ENCODE assay signal across 10 cellular contexts in the genomic region with DNA sequence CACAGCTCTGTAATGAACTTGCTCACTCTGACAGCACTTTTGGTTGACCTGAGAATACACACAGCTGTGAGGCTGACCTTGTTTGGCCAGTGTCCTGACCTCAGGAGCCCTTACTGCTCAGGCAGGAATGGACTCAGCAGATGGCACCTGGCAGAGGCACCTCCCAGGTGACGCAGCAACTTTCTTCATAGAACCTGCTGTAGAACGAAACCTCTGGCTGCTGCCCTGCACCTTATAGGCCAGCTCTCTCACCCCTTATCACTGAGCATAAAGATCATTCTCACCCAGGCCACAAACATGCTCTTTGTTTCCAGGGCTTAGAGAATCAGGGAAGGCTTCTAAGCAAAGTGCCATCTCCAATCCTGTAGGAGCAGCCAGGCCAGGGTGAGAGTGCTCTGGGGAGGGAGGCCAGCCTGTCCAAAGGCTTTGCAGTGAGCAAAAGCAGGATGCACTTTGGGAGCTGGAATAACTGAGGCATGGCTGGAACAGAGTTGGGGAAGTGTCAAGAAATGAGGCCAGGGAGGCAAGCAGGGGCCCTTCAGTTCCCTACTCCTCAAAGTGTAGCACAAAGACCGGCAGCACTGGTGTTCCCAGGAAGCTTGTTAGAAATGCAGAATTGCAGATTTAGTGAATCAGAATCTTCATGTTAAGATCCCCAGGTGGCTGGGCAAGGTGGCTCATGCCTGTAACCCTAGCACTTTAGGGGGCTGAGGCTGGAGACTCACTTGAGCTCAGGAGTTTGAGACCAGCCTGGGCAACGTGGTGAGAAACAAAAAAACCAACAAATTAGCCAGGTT. TPM values are rescaled to one million over a fixed set of nuclear protein-coding genes. Genes with fewer than 3 reads are reported as not detected.
A peak's percentile ranks its signal among the peaks of the same experiment; 100 is the strongest.
DNase-seq lines count a peak whose midpoint lies in the region; ATAC-seq and TF ChIP-seq lines count a peak whose summit lies in the region.
"Had no signal": no experiment of that assay in that cellular context is flagged by ENCODE, and none has a peak within 500 bp of the region (broad histone marks: within the 10 kb centered on the region; RNA-seq: fewer than 3 reads in every experiment).

No MANE protein-coding gene starts in this region.

- H3K27me3 ChIP-seq in left ventricle myocardium inferior (ENCODE audit: low read depth) (no peaks in the 10 kb centered on the region), psoas muscle (ENCODE audit: insufficient read depth in 3 of 3, low read length in 2 of 3) (no peaks in the 10 kb centered on the region)
- H3K27me3 ChIP-seq in CD4-positive, alpha-beta memory T cell (ENCODE audit: insufficient read depth, low read length), result no peaks in the 10 kb centered on the region

- H3K27me3 Mint-ChIP-seq in CD4-positive, alpha-beta memory T cell, result peaks cover 0 to 4% of the 10 kb centered on the region in 2 donors
- H3K27me3 Mint-ChIP-seq in immature natural killer cell (ENCODE audit: low read depth in 3 of 3), result peaks cover 0 to 14% (median 3%) of the 10 kb centered on the region in 3 donors

- H3K9me3 Mint-ChIP-seq in CD4-positive, alpha-beta memory T cell, result no peaks in the 10 kb centered on the region
- H3K9me3 Mint-ChIP-seq in immature natural killer cell, result no peaks in the 10 kb centered on the region

- H3K4me3 Mint-ChIP-seq in CD4-positive, alpha-beta memory T cell, result no peak overlapping the region
- H3K4me3 Mint-ChIP-seq in immature natural killer cell, result peak overlapping the region in 1 of 5 donors; percentile 5

- peak overlapping the region; percentile 30 for H3K4me3 ChIP-seq in left ventricle myocardium inferior
- peak overlapping the region; percentile 17 for H3K4me3 ChIP-seq in psoas muscle
- H3K4me3 ChIP-seq in CD4-positive, alpha-beta memory T cell (ENCODE audit: low read length in 2 of 2), result no peak overlapping the region

- intact Hi-C loops in left ventricle myocardium inferior (cut with micrococcal nuclease) (loop anchor here (5.0 kb wide), 1 partner anchor 235 kb away; no protein-coding TSS in a partner anchor), psoas muscle (cut with DNase I) (loop anchor here (2.0 to 10.0 kb wide), 5 partner anchors 70 to 348 kb away; no protein-coding TSS in a partner anchor)
- intact Hi-C loops in CD4-positive, alpha-beta memory T cell (cut with micrococcal nuclease), result loop anchor here (5.0 kb wide), 4 partner anchors 80 to 485 kb away; partner anchors contain the start of genes ACSL1, CASP3 and PRIMPOL

- peaks cover 0 to 10% (median 2%) of the 10 kb centered on the region in 4 donors for H3K4me1 Mint-ChIP-seq in CD4-positive, alpha-beta memory T cell
- H3K4me1 Mint-ChIP-seq in immature natural killer cell, result peaks cover 9 to 12% of the 10 kb centered on the region in 2 donors

- POLR2A ChIA-PET in RWPE1 (lab: Yijun Ruan, JAX; ENCODE audit: low non-redundant PET), result interaction anchor here (0.7 kb wide), 1 partner anchor 900 kb away, joined by 4 read pairs; no protein-coding TSS in a partner anchor
- POLR2A ChIA-PET in CD4-positive, alpha-beta memory T cell (lab: Charles Lee; ENCODE audit: partially characterized antibody), result no interaction called here

- H3K4me1 ChIP-seq in left ventricle myocardium inferior (peaks cover 64% of the 10 kb centered on the region), psoas muscle (peaks cover 47% of the 10 kb centered on the region)
- peaks cover 4% of the 10 kb centered on the region for H3K4me1 ChIP-seq in CD4-positive, alpha-beta memory T cell (ENCODE audit: insufficient read depth, low read length)

- H3K36me3 Mint-ChIP-seq in CD4-positive, alpha-beta memory T cell, result no peaks in the 10 kb centered on the region
- no peaks in the 10 kb centered on the region for H3K36me3 Mint-ChIP-seq in immature natural killer cell

- TF ChIP-seq CTCF in RWPE1 (conservative IDR thresholded peaks at IDR 0.05; ENCODE audit: low read depth), result no peak
- TF ChIP-seq CTCF in left ventricle myocardium inferior (IDR thresholded peaks at IDR 0.05; ENCODE audit: borderline replicate concordance), result no peak
- no peak for TF ChIP-seq CTCF in psoas muscle (IDR thresholded peaks at IDR 0.05)

- DNase-seq in DMS53 (lab: John Stamatoyannopoulos, UW), result peak; percentile 88
- DNase-seq in RWPE1 (ENCODE audit: low spot score), result no peak
- peak; percentile 44 for DNase-seq in left ventricle myocardium inferior
- peak; percentile 61 to 84 for DNase-seq in psoas muscle
- no peak for DNase-seq in CD4-positive, alpha-beta memory T cell
- no peak for DNase-seq in immature natural killer cell
- DNase-seq: NCI-H2107; stimulated activated CD4-positive, alpha-beta T cell treated with anti-CD3 and anti-CD28 coated beads, Interleukin-2, amount 100 ng/mL, for 48 hours had no signal

- H3K27ac Mint-ChIP-seq in CD4-positive, alpha-beta memory T cell, result peak overlapping the region in 1 of 7 donors; percentile 24
- peak overlapping the region in 2 of 6 donors; percentile 19 to 74 for H3K27ac Mint-ChIP-seq in immature natural killer cell

- WGBS in psoas muscle, 3 donors, result 36 to 57% (median 42%) methylated on average over 4 of the region's 4 CpGs

- H3K27ac ChIP-seq in RWPE1 (peak overlapping the region; percentile 80), left ventricle myocardium inferior (replicated peaks) (peak overlapping the region; percentile 89), psoas muscle (peak overlapping the region; percentile 75)
- H3K27ac ChIP-seq in CD4-positive, alpha-beta memory T cell (ENCODE audit: low read depth, low read length), result no peak overlapping the region

- ATAC-seq in psoas muscle, result peak; percentile 51 to 86 (median 64)
- ATAC-seq in HG03442 (IDR thresholded peaks at IDR 0.05; ENCODE audit: unreplicated experiment), result no peak
- no peak for ATAC-seq in GM21381 (IDR thresholded peaks at IDR 0.05; ENCODE audit: unreplicated experiment)

- H3K9me3 ChIP-seq in left ventricle myocardium inferior (replicated peaks) (no peaks in the 10 kb centered on the region), psoas muscle (no peaks in the 10 kb centered on the region)
- H3K9me3 ChIP-seq in CD4-positive, alpha-beta memory T cell (ENCODE audit: control insufficient read depth in 1 of 2, low read length in 2 of 2), result no peaks in the 10 kb centered on the region

- no peaks in the 10 kb centered on the region for H3K36me3 ChIP-seq in left ventricle myocardium inferior
- H3K36me3 ChIP-seq in psoas muscle (ENCODE audit: insufficient read depth in 1 of 2, low read depth in 1 of 2), result no peaks in the 10 kb centered on the region
- H3K36me3 ChIP-seq in CD4-positive, alpha-beta memory T cell (ENCODE audit: insufficient read depth, low read length), result no peaks in the 10 kb centered on the region

- CTCF ChIA-PET in RWPE1 (lab: Yijun Ruan, JAX), result interaction anchor here (0.7 to 1.4 kb wide), 5 partner anchors 8 to 349 kb away, joined by 3 to 6 read pairs (median 5); no protein-coding TSS in a partner anchor
- CTCF ChIA-PET in CD4-positive, alpha-beta memory T cell (lab: Charles Lee; ENCODE audit: partially characterized antibody), result interaction anchor here (0.8 to 2.9 kb wide), 3 partner anchors 98 to 260 kb away, joined by 3 to 9 read pairs (median 3); partner anchors contain the start of genes CASP3 and PRIMPOL

RNA-seq across cellular contexts. Expression of gene CENPU, which starts 13.3 kb away (rescaled TPM):
- total RNA-seq in left ventricle myocardium inferior, result 1.8 TPM
- 1 to 10 TPM in 2 of 4 donors, under 1 TPM in 2; 0.63 to 1.6 (median 0.93) TPM for total RNA-seq in psoas muscle
- polyA plus RNA-seq in psoas muscle, result 1 to 10 TPM in 2 of 3 donors, under 1 TPM in 1; 0.91 to 2.0 (median 1.1) TPM
- total RNA-seq in CD4-positive, alpha-beta memory T cell, result 1 to 10 TPM; 2.1 to 2.2 TPM
- 1 to 10 TPM; 4.2 to 4.6 TPM for polyA plus RNA-seq in CD4-positive, alpha-beta memory T cell
- 1 to 10 TPM; 3.4 to 7.2 (median 7.1) TPM for polyA plus RNA-seq in immature natural killer cell

Comparison
In these comparisons a context has a peak if more than half of its experiments do, and no peak if none do; other contexts are left out.
1. DNase-seq: peak in DMS53 (single experiment), left ventricle myocardium inferior (single experiment) and psoas muscle (2 of 2); none in RWPE1 (single experiment), CD4-positive, alpha-beta memory T cell (0 of 5) and immature natural killer cell (0 of 3).
2. H3K4me3 ChIP-seq: peak in left ventricle myocardium inferior (single experiment) and psoas muscle (single experiment); none in CD4-positive, alpha-beta memory T cell (0 of 2).
3. ATAC-seq: peak in psoas muscle (4 of 4); none in HG03442 (single experiment) and GM21381 (single experiment).